Comparison of ENCODE assay signal across 13 cellular contexts in the genomic region with DNA sequence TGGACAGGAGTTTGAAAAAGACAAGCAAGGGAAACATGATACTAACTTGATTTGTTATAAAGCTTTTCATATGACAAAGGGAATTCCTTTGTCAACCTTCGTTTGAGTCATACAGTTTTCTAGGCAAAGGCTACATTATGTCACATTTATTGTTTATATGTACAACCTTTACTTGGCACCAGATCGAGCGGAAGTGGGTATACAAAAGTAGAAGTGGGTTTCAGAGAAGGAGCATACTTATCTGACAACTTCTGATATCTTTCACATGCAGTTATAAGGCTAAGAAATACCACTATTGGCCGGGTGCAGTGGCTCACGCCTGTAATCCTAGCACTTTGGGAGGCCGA. TPM values are rescaled to one million over a fixed set of nuclear protein-coding genes. Genes with fewer than 3 reads are reported as not detected.
DNase-seq lines count a peak whose midpoint lies in the region; ATAC-seq and TF ChIP-seq lines count a peak whose summit lies in the region.
"Had no signal": no experiment of that assay in that cellular context is flagged by ENCODE, and none has a peak within 500 bp of the region (broad histone marks: within the 10 kb centered on the region; RNA-seq: fewer than 3 reads in every experiment).

No MANE protein-coding gene starts in this region.

- DNase-seq in AG04450 (ENCODE audit: low read depth, low spot score) = no peak
- DNase-seq in M059J (ENCODE audit: low read depth) = peak; percentile 95
- DNase-seq in astrocyte of the spinal cord (ENCODE audit: low read depth, low spot score) = peak; percentile 69
- DNase-seq in lung microvascular endothelial cell (ENCODE audit: low read depth in 2 of 2) = peak; percentile 29 to 80
- DNase-seq in RKO (ENCODE audit: low spot score) = no peak
- DNase-seq in activated T-cell treated with anti-CD3 and anti-CD28 coated beads, Interleukin-2, amount 50 U/mL, for 1 hour = no peak
- DNase-seq in DMS53 (lab: John Stamatoyannopoulos, UW) = no peak
- DNase-seq: activated CD4-positive, alpha-beta T cell treated with anti-CD3 and anti-CD28 coated beads for 4 hours; esophagus squamous epithelium had no signal

- CTCF ChIA-PET in AG04450 (lab: Charles Lee) = interaction anchor here (0.6 to 6.7 kb wide), 30 partner anchors 8 to 1954 kb away, joined by 3 to 55 read pairs (median 5); a partner anchor contains a TSS

- no peaks in the 10 kb centered on the region for H3K27me3 ChIP-seq in AG04450 (ENCODE audit: control insufficient read depth, insufficient read depth, low read length)
- H3K27me3 ChIP-seq: BE2C, esophagus squamous epithelium, neutrophil had no signal

- TF ChIP-seq CTCF in AG04450 (IDR thresholded peaks at IDR 0.05; ENCODE audit: low read depth, low read length) (no peak), astrocyte of the spinal cord (IDR thresholded peaks at IDR 0.05; ENCODE audit: low read depth, low read length) (no peak)

- H3K4me3 ChIP-seq in AG04450 (ENCODE audit: low read depth, low read length) (no peak overlapping the region), astrocyte of the spinal cord (ENCODE audit: low read depth, low read length) (no peak overlapping the region)
- H3K4me3 ChIP-seq: esophagus squamous epithelium had no signal

- ATAC-seq in HG03457 (IDR thresholded peaks at IDR 0.05; ENCODE audit: unreplicated experiment) = no peak
- ATAC-seq: stimulated activated memory B cell treated with anti-CD40 and anti-IgM and Interleukin-4, amounts not matched to agents 10 μg/mL and 1 μg/mL and 100 μg/mL, for 72 hours had no signal

- no peaks in the 10 kb centered on the region for H3K9me3 ChIP-seq in AG04450 (ENCODE audit: control insufficient read depth, insufficient read depth, low read length)
- H3K9me3 ChIP-seq: BE2C, esophagus squamous epithelium, neutrophil had no signal

- POLR2A ChIA-PET in AG04450 (lab: Yijun Ruan, JAX) = interaction anchor here (2.6 kb wide), 1 partner anchor 11 kb away, joined by 8 read pairs; a partner anchor contains a TSS

- H3K27ac ChIP-seq in AG04450 (ENCODE audit: low read depth, low read length) = peak overlapping the region; percentile 66
- H3K27ac ChIP-seq: neutrophil had no signal

- in situ Hi-C loops in astrocyte of the spinal cord (cut with HindIII; ENCODE audit: low sequenced_read_pairs) = no loop called here

RNA-seq across cellular contexts. Expression of a gene that starts 11.0 kb away (rescaled TPM):
- 39.3 and 48.2 TPM in 2 replicates for polyA plus RNA-seq in AG04450 (2011; rRNA removed)
- 9.7 and 15.9 TPM in 2 replicates for polyA minus RNA-seq in AG04450 (2011; rRNA and poly(A)+ RNA removed)
- 29.5 and 34.0 TPM in 2 replicates for total RNA-seq in M059J (2014; rRNA removed; shearing (Covaris generic))
- 4.6 and 5.4 TPM in 2 replicates for total RNA-seq in lung microvascular endothelial cell

RNA-seq across cellular contexts. Expression of a gene that starts 54.7 kb away (rescaled TPM):
- polyA plus RNA-seq in AG04450 (2011; rRNA removed) = 0.09 and 0.32 TPM in 2 replicates
- 0.05 and 0.65 TPM in 2 replicates for polyA minus RNA-seq in AG04450 (2011; rRNA and poly(A)+ RNA removed)
- total RNA-seq in M059J (2014; rRNA removed; shearing (Covaris generic)) = 0.52 TPM in 1 of 2 replicates, not detected in the other
- total RNA-seq in lung microvascular endothelial cell = not detected in 2 replicates

Comparison
In these comparisons a context has a peak if more than half of its experiments do, and no peak if none do; other contexts are left out.
1. DNase-seq: peak in M059J (single experiment), astrocyte of the spinal cord (single experiment) and lung microvascular endothelial cell (2 of 2); none in AG04450 (single experiment), RKO (single experiment), activated T-cell treated with anti-CD3 and anti-CD28 coated beads, Interleukin-2, amount 50 U/mL, for 1 hour (single experiment) and DMS53 (single experiment).